Comparison of ENCODE assay signal across 12 cellular contexts in genomic region chr3:58323795-58324674, GRCh38. TPM values are rescaled to one million over a fixed set of nuclear protein-coding genes. Genes with fewer than 3 reads are reported as not detected.
DNase-seq lines count a peak whose midpoint lies in the region; ATAC-seq, FAIRE-seq and TF ChIP-seq lines count a peak whose summit lies in the region.
"Had no signal": no experiment of that assay in that cellular context is flagged by ENCODE, and none has a peak within 500 bp of the region (broad histone marks: within the 10 kb centered on the region; RNA-seq: fewer than 3 reads in every experiment).

No MANE protein-coding gene starts in this region.

- H3K9me3 ChIP-seq in mammary epithelial cell (replicated peaks; ENCODE audit: insufficient read depth, low read length) (no peaks in the 10 kb centered on the region), thyroid gland (no peaks in the 10 kb centered on the region)
- H3K9me3 ChIP-seq: vagina had no signal

- peak; percentile 99 for FAIRE-seq in islet of Langerhans (lab: Jason Lieb, UNC)

- dilution Hi-C loops in mammary epithelial cell (cut with HindIII; ENCODE audit: low sequenced_read_pairs): loop anchor here (5.0 kb wide), 1 partner anchor 88 kb away; no protein-coding TSS in a partner anchor

- no peak for ATAC-seq in GM19397 (IDR thresholded peaks at IDR 0.05; ENCODE audit: unreplicated experiment)
- no peak for ATAC-seq in sciatic nerve

- H3K4me3 Mint-ChIP-seq in MCF 10A (ENCODE audit: unreplicated experiment): no peak overlapping the region
- H3K4me3 Mint-ChIP-seq in activated T-helper 2 cell treated with anti-CD3 and anti-CD28 coated beads, Interferon-gamma antibody, Interleukin-2, Interleukin-4, amounts not matched to agents 10 μg/mL and 5 μg/mL and 100 μg/mL, durations not matched to agents 14 hours and 24 hours and 36 hours (ENCODE audit: low read depth): peak overlapping the region; percentile 4

- intact Hi-C loops in mammary epithelial cell (cut with micrococcal nuclease) (no loop called here), MCF 10A (cut with micrococcal nuclease) (no loop called here), thyroid gland (cut with DNase I) (loop anchor here (5.0 kb wide), 1 partner anchor 88 kb away; no protein-coding TSS in a partner anchor), sciatic nerve (cut with DNase I) (loop anchor here (10.0 kb wide), 1 partner anchor 91 kb away; no protein-coding TSS in a partner anchor)
- intact Hi-C loops in activated T-helper 2 cell treated with anti-CD3 and anti-CD28 coated beads, Interferon-gamma antibody, Interleukin-2, Interleukin-4, amounts not matched to agents 10 μg/mL and 5 μg/mL and 100 μg/mL, durations not matched to agents 14 hours and 24 hours and 36 hours (cut with micrococcal nuclease): loop anchor here (1.0 to 5.0 kb wide), 5 partner anchors 8 to 308 kb away; partner anchors contain the start of genes KCTD6, PDHB and PXK

- H3K4me2 ChIP-seq in mammary epithelial cell (ENCODE audit: insufficient read depth, low read depth, low read length): no peak overlapping the region

- no peak overlapping the region for H3K27ac ChIP-seq in mammary epithelial cell (ENCODE audit: insufficient read depth, low read depth, low read length)
- H3K27ac ChIP-seq in thyroid gland: peak overlapping the region in 2 of 3 donors; percentile 34 to 85
- H3K27ac ChIP-seq: vagina had no signal

- H3K79me2 ChIP-seq in mammary epithelial cell (ENCODE audit: insufficient read depth, low read length): peaks cover 2% of the 10 kb centered on the region

- H3K27me3 Mint-ChIP-seq in MCF 10A (ENCODE audit: insufficient read depth, unreplicated experiment): no peaks in the 10 kb centered on the region
- no peaks in the 10 kb centered on the region for H3K27me3 Mint-ChIP-seq in activated T-helper 2 cell treated with anti-CD3 and anti-CD28 coated beads, Interferon-gamma antibody, Interleukin-2, Interleukin-4, amounts not matched to agents 10 μg/mL and 5 μg/mL and 100 μg/mL, durations not matched to agents 14 hours and 24 hours and 36 hours (ENCODE audit: low read depth)

- TF ChIP-seq POLR2A in thyroid gland (IDR thresholded peaks at IDR 0.05): no peak

- no peak overlapping the region for H2AFZ ChIP-seq in mammary epithelial cell (ENCODE audit: low read depth, low read length)

- TF ChIP-seq CTCF in mammary epithelial cell (conservative IDR thresholded peaks at IDR 0.05 in 1 of 2, IDR thresholded peaks at IDR 0.05 in 1 of 2; ENCODE audit: extremely low read depth in 1 of 2, insufficient read depth in 1 of 2, low read depth in 1 of 2, low read length in 2 of 2) (no peak), MCF 10A (IDR thresholded peaks at IDR 0.05; ENCODE audit: unreplicated experiment) (no peak), thyroid gland (IDR thresholded peaks at IDR 0.05) (no peak)

- H3K4me3 ChIP-seq in mammary epithelial cell (replicated peaks in 1 of 3; ENCODE audit: insufficient read depth in 1 of 3, low read depth in 2 of 3, low read length in 3 of 3) (no peak overlapping the region), thyroid gland (replicated peaks in 1 of 3) (no peak overlapping the region)
- H3K4me3 ChIP-seq: vagina had no signal

- H3K36me3 Mint-ChIP-seq in MCF 10A (ENCODE audit: insufficient read depth, unreplicated experiment): peaks cover 22% of the 10 kb centered on the region
- H3K36me3 Mint-ChIP-seq in activated T-helper 2 cell treated with anti-CD3 and anti-CD28 coated beads, Interferon-gamma antibody, Interleukin-2, Interleukin-4, amounts not matched to agents 10 μg/mL and 5 μg/mL and 100 μg/mL, durations not matched to agents 14 hours and 24 hours and 36 hours (ENCODE audit: low read depth): peaks cover 9% of the 10 kb centered on the region

- POLR2A ChIA-PET in MCF 10A (lab: Yijun Ruan, JAX): interaction anchor here (0.7 to 1.6 kb wide), 4 partner anchors 8 to 18 kb away, joined by 3 to 6 read pairs (median 4); partner anchors contain the start of genes HTD2 and RPP14

- H3K27me3 ChIP-seq in mammary epithelial cell (ENCODE audit: insufficient read depth, low read length) (no peaks in the 10 kb centered on the region), thyroid gland (no peaks in the 10 kb centered on the region)
- H3K27me3 ChIP-seq: vagina had no signal

- CTCF ChIA-PET in mammary epithelial cell (lab: Charles Lee; ENCODE audit: low non-redundant PET): no interaction called here
- CTCF ChIA-PET in MCF 10A (lab: Yijun Ruan, JAX): interaction anchor here (0.7 to 3.3 kb wide), 4 partner anchors 17 to 282 kb away, joined by 3 to 22 read pairs (median 8); partner anchors contain the start of genes HTD2 and RPP14

- no peaks in the 10 kb centered on the region for H4K20me1 ChIP-seq in mammary epithelial cell (ENCODE audit: insufficient read depth, low read length)

- H3K9me3 Mint-ChIP-seq in MCF 10A (ENCODE audit: unreplicated experiment): no peaks in the 10 kb centered on the region
- no peaks in the 10 kb centered on the region for H3K9me3 Mint-ChIP-seq in activated T-helper 2 cell treated with anti-CD3 and anti-CD28 coated beads, Interferon-gamma antibody, Interleukin-2, Interleukin-4, amounts not matched to agents 10 μg/mL and 5 μg/mL and 100 μg/mL, durations not matched to agents 14 hours and 24 hours and 36 hours

- H3K4me1 Mint-ChIP-seq in MCF 10A (ENCODE audit: insufficient read depth, unreplicated experiment): no peaks in the 10 kb centered on the region
- H3K4me1 Mint-ChIP-seq in activated T-helper 2 cell treated with anti-CD3 and anti-CD28 coated beads, Interferon-gamma antibody, Interleukin-2, Interleukin-4, amounts not matched to agents 10 μg/mL and 5 μg/mL and 100 μg/mL, durations not matched to agents 14 hours and 24 hours and 36 hours (ENCODE audit: low read depth): peaks cover 40% of the 10 kb centered on the region

- H3K36me3 ChIP-seq in mammary epithelial cell (ENCODE audit: insufficient read depth, low read length) (peaks cover under 1% of the 10 kb centered on the region), thyroid gland (no peaks in the 10 kb centered on the region)
- H3K36me3 ChIP-seq: vagina had no signal

- peaks cover 10% of the 10 kb centered on the region for H3K4me1 ChIP-seq in mammary epithelial cell (ENCODE audit: insufficient read depth, low read length)
- peaks cover 39 to 43% of the 10 kb centered on the region in 2 donors for H3K4me1 ChIP-seq in thyroid gland

- in situ Hi-C loops in mammary epithelial cell (cut with MboI; ENCODE audit: low sequenced_read_pairs in 2 of 2): loop anchor here (10.0 kb wide), 1 partner anchor 211 kb away; the partner anchor contains the start of gene ACOX2 (in 2 of the 2)

- 86% methylated on average over 1 of the region's 1 CpG for WGBS in mammary epithelial cell (ENCODE audit: low coverage, missing lambda C conversion rate)
- 47 to 62% methylated on average over 1 of the region's 1 CpG for WGBS in thyroid gland, 2 donors

- H3K27ac Mint-ChIP-seq in MCF 10A (ENCODE audit: low read depth, unreplicated experiment): no peak overlapping the region
- H3K27ac Mint-ChIP-seq in activated T-helper 2 cell treated with anti-CD3 and anti-CD28 coated beads, Interferon-gamma antibody, Interleukin-2, Interleukin-4, amounts not matched to agents 10 μg/mL and 5 μg/mL and 100 μg/mL, durations not matched to agents 14 hours and 24 hours and 36 hours: peak overlapping the region; percentile 93

- BruUV-seq in mammary epithelial cell (replicated peaks; lab: Mats Ljungman, UMichigan) (no TSS peak), MCF 10A (replicated peaks; lab: Mats Ljungman, UMichigan) (no TSS peak)

- DNase-seq in mammary epithelial cell (peak; percentile 65), MCF 10A (ENCODE audit: unreplicated experiment) (no peak), thyroid gland (no peak), iPS-NIHi7 (ENCODE audit: extremely low spot score) (no peak), sciatic nerve (ENCODE audit: low spot score) (no peak)
- no peak for DNase-seq in activated T-helper 2 cell treated with anti-CD3 and anti-CD28 coated beads, Interferon-gamma antibody, Interleukin-2, Interleukin-4, amounts not matched to agents 10 μg/mL and 5 μg/mL and 100 μg/mL, durations not matched to agents 14 hours and 24 hours and 36 hours (ENCODE audit: low spot score)
- DNase-seq: cerebellar nuclear complex, DND-41, NCI-H2171 treated with DMSO at 0.1 percent for 48 hours had no signal

- H3K9ac ChIP-seq in mammary epithelial cell (ENCODE audit: insufficient read depth, low read length): no peak overlapping the region

RNA-seq across cellular contexts. Expression of gene PXK, which starts 8.7 kb away (rescaled TPM):
- total RNA-seq in mammary epithelial cell (10 to 100 TPM; 39.6 to 42.2 TPM), MCF 10A (2022) (55.1 and 62.2 TPM in 2 replicates), thyroid gland (100 to 1,000 TPM in 3 of 4 donors, 10 to 100 TPM in 1; 98.6 to 139 (median 123) TPM), sciatic nerve (34.1 TPM)
- 12.4 TPM for polyA plus RNA-seq in mammary epithelial cell
- polyA minus RNA-seq in mammary epithelial cell: 6.9 TPM
- 47.6 and 48.7 TPM in 2 replicates for total RNA-seq in activated T-helper 2 cell treated with anti-CD3 and anti-CD28 coated beads, Interferon-gamma antibody, Interleukin-2, Interleukin-4, amounts not matched to agents 10 μg/mL and 5 μg/mL and 100 μg/mL, durations not matched to agents 14 hours and 24 hours and 36 hours

RNA-seq across cellular contexts. Expression of gene HTD2, which starts 17.7 kb away (rescaled TPM):
- total RNA-seq in mammary epithelial cell (10 to 100 TPM; 10.4 to 18.5 TPM), MCF 10A (2022) (10.1 and 11.5 TPM in 2 replicates), thyroid gland (10 to 100 TPM in 3 of 4 donors, 1 to 10 TPM in 1; 8.4 to 19.8 (median 18.6) TPM), sciatic nerve (12.9 TPM)
- 8.1 TPM for polyA plus RNA-seq in mammary epithelial cell
- polyA minus RNA-seq in mammary epithelial cell: not detected
- total RNA-seq in activated T-helper 2 cell treated with anti-CD3 and anti-CD28 coated beads, Interferon-gamma antibody, Interleukin-2, Interleukin-4, amounts not matched to agents 10 μg/mL and 5 μg/mL and 100 μg/mL, durations not matched to agents 14 hours and 24 hours and 36 hours: 10.1 and 10.5 TPM in 2 replicates

RNA-seq across cellular contexts. Expression of gene RPP14, which starts 18.0 kb away (rescaled TPM):
- total RNA-seq in mammary epithelial cell (10 to 100 TPM; 15.5 to 22.1 TPM), MCF 10A (2022) (19.0 and 20.0 TPM in 2 replicates), thyroid gland (10 to 100 TPM; 13.4 to 19.9 (median 15.7) TPM), sciatic nerve (12.5 TPM)
- polyA plus RNA-seq in mammary epithelial cell: 12.4 TPM
- 33.4 TPM for polyA minus RNA-seq in mammary epithelial cell
- total RNA-seq in activated T-helper 2 cell treated with anti-CD3 and anti-CD28 coated beads, Interferon-gamma antibody, Interleukin-2, Interleukin-4, amounts not matched to agents 10 μg/mL and 5 μg/mL and 100 μg/mL, durations not matched to agents 14 hours and 24 hours and 36 hours: 21.8 and 23.8 TPM in 2 replicates

Comparison
In these comparisons a context has a peak if more than half of its experiments do, and no peak if none do; other contexts are left out.
1. intact Hi-C loops: an anchor here in activated T-helper 2 cell treated with anti-CD3 and anti-CD28 coated beads, Interferon-gamma antibody, Interleukin-2, Interleukin-4, amounts not matched to agents 10 μg/mL and 5 μg/mL and 100 μg/mL, durations not matched to agents 14 hours and 24 hours and 36 hours (1.0 to 5.0 kb wide), thyroid gland (5.0 kb wide) and sciatic nerve (10.0 kb wide); none called in mammary epithelial cell and MCF 10A.